In the genomic region with DNA sequence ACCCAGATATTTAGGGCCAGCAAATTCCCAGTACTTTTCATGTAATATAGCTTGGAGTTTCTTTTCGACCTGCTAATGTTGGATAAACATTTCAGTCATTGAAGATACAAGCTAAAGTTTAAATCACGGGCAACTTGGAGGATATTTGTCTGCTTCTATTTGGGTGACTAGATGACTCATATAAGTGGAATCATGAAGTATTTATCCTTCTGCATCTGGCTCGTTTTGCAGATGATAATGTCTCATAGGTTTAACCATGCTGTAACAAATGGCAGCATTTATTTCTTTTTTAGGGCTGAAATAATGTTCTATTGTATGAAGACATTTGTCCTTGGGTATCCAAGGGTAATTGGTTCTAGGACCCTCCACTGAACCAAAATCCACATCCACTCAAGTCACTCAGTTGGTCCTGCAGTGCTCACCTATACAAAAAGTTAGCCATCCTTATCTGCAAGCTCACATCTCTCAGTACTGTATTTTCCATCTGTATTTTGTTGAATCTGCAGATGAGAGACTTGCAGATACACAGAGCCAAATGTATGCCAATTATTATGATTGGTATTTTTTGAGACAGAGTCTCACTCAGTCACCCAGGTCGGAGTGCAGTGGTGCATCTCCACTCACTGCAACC, we compare ENCODE assay signal across 22 cellular contexts.
DNase-seq lines count a peak whose midpoint lies in the region; ATAC-seq, FAIRE-seq and TF ChIP-seq lines count a peak whose summit lies in the region.
"Had no signal": no experiment of that assay in that cellular context is flagged by ENCODE, and none has a peak within 500 bp of the region (broad histone marks: within the 10 kb centered on the region; RNA-seq: fewer than 3 reads in every experiment).

No MANE protein-coding gene starts in this region.

- ATAC-seq in GM18502 (IDR thresholded peaks at IDR 0.05; ENCODE audit: poor library complexity, unreplicated experiment): no peak
- ATAC-seq: activated CD8-positive, alpha-beta T cell treated with anti-CD3 and anti-CD28 coated beads for 36 hours; naive thymus-derived CD8-positive, alpha-beta T cell had no signal

- H3K4me3 ChIP-seq in fibroblast of the aortic adventitia (ENCODE audit: low read depth, low read length): no peak overlapping the region

- no peak for TF ChIP-seq CTCF in fibroblast of the aortic adventitia (IDR thresholded peaks at IDR 0.05; ENCODE audit: insufficient read depth, low read length)

- FAIRE-seq in urothelium cell line (lab: Jason Lieb, UNC): no peak

- peak; percentile 11 for DNase-seq in H4 (ENCODE audit: low spot score)
- peak; percentile 34 for DNase-seq in astrocyte of the hippocampus (ENCODE audit: low read depth, low spot score)
- DNase-seq in fibroblast of the aortic adventitia (ENCODE audit: low read depth): peak; percentile 77
- DNase-seq in urothelium cell line (ENCODE audit: low spot score): peak; percentile 13
- DNase-seq in kidney glomerular epithelial cell (lab: John Stamatoyannopoulos, UW): no peak
- no peak for DNase-seq in AML-193 (lab: John Stamatoyannopoulos, UW)
- DNase-seq: activated B cell treated with CpG ODN at 0.5 μM for 24 hours; activated CD8-positive, alpha-beta T cell treated with anti-CD3 and anti-CD28 coated beads for 36 hours; activated naive CD4-positive, alpha-beta T cell treated with anti-CD3 and anti-CD28 coated beads, Interleukin-2, amount 10 ng/mL, durations not matched to agents 7 days and 5 days; activated T-cell treated with anti-CD3 and anti-CD28 coated beads, Interleukin-2, amount 50 U/mL, for 24 hours; H9; hypothalamus; Karpas-422; naive thymus-derived CD8-positive, alpha-beta T cell; NCI-H1105 treated with DMSO at 0.1 percent for 48 hours; NCI-H526 treated with DMSO at 0.1 percent for 48 hours; posterior cingulate gyrus; SIG-M5; stimulated activated CD8-positive, alpha-beta memory T cell treated with anti-CD3 and anti-CD28 coated beads, Interleukin-4, amount 100 ng/mL, for 48 hours; substantia nigra; T-helper 2 cell had no signal

Comparison
In these comparisons a context has a peak if more than half of its experiments do, and no peak if none do; other contexts are left out.
1. DNase-seq: peak in H4 (single experiment), astrocyte of the hippocampus (single experiment), fibroblast of the aortic adventitia (single experiment) and urothelium cell line (single experiment); none in kidney glomerular epithelial cell (single experiment) and AML-193 (0 of 2).